ENCODE assay signal across 12 cellular contexts in genomic region chr15:40040293-40040635, GRCh38. TPM values are rescaled to one million over a fixed set of nuclear protein-coding genes. Genes with fewer than 3 reads are reported as not detected.
DNase-seq lines count a peak whose midpoint lies in the region; ATAC-seq and TF ChIP-seq lines count a peak whose summit lies in the region.
"Had no signal": no experiment of that assay in that cellular context is flagged by ENCODE, and none has a peak within 500 bp of the region (broad histone marks: within the 10 kb centered on the region; RNA-seq: fewer than 3 reads in every experiment).

No MANE protein-coding gene starts in this region.

- H3K36me3 ChIP-seq in CD8-positive, alpha-beta memory T cell (ENCODE audit: insufficient read depth, low read length) = peaks cover 13% of the 10 kb centered on the region
- peaks cover 4% of the 10 kb centered on the region for H3K36me3 ChIP-seq in mammary epithelial cell (ENCODE audit: insufficient read depth, low read length)

- peak overlapping the region; percentile 15 to 100 (median 84) for H3K27ac Mint-ChIP-seq in CD8-positive, alpha-beta memory T cell
- H3K27ac Mint-ChIP-seq in nephron = peak overlapping the region; percentile 79 to 99 (median 86)

- no peak for TF ChIP-seq CTCF in mammary epithelial cell (conservative IDR thresholded peaks at IDR 0.05 in 1 of 2, IDR thresholded peaks at IDR 0.05 in 1 of 2; ENCODE audit: extremely low read depth in 1 of 2, insufficient read depth in 1 of 2, low read depth in 1 of 2, low read length in 2 of 2)
- TF ChIP-seq CTCF in nephron (IDR thresholded peaks at IDR 0.05; ENCODE audit: unreplicated experiment in 3 of 3) = no peak

- intact Hi-C loops in mammary epithelial cell (cut with micrococcal nuclease) = no loop called here
- intact Hi-C loops in sciatic nerve (cut with DNase I) = no loop called here

- in situ Hi-C loops in mammary epithelial cell (cut with MboI; ENCODE audit: low sequenced_read_pairs in 2 of 2) = loop anchor here in 1 of 2 donors (10.0 kb wide), 1 partner anchor 155 kb away; no protein-coding TSS in a partner anchor

- no peak for ATAC-seq in sciatic nerve
- ATAC-seq in HG03196 (IDR thresholded peaks at IDR 0.05; ENCODE audit: unreplicated experiment) = no peak

- H3K4me3 Mint-ChIP-seq in CD8-positive, alpha-beta memory T cell = peak overlapping the region; percentile 47 to 84 (median 68)
- H3K4me3 Mint-ChIP-seq in nephron = peak overlapping the region; percentile 67 to 84 (median 83)

- H3K4me1 ChIP-seq in CD8-positive, alpha-beta memory T cell (ENCODE audit: insufficient read depth, low read length) = peaks cover 28% of the 10 kb centered on the region
- peaks cover 16% of the 10 kb centered on the region for H3K4me1 ChIP-seq in mammary epithelial cell (ENCODE audit: insufficient read depth, low read length)

- H2AFZ ChIP-seq in mammary epithelial cell (ENCODE audit: low read depth, low read length) = no peak overlapping the region

- H3K4me1 Mint-ChIP-seq in CD8-positive, alpha-beta memory T cell = peaks cover 43 to 60% (median 56%) of the 10 kb centered on the region in 3 donors
- peaks cover 45% of the 10 kb centered on the region for H3K4me1 Mint-ChIP-seq in nephron

- no peaks in the 10 kb centered on the region for H3K9me3 Mint-ChIP-seq in CD8-positive, alpha-beta memory T cell
- no peaks in the 10 kb centered on the region for H3K9me3 Mint-ChIP-seq in nephron

- peak overlapping the region; percentile 44 for H3K4me2 ChIP-seq in mammary epithelial cell (ENCODE audit: insufficient read depth, low read depth, low read length)

- no peaks in the 10 kb centered on the region for H3K27me3 ChIP-seq in CD8-positive, alpha-beta memory T cell (ENCODE audit: insufficient read depth, low read length, poor library complexity, severe bottlenecking)
- H3K27me3 ChIP-seq in mammary epithelial cell (ENCODE audit: insufficient read depth, low read length) = no peaks in the 10 kb centered on the region
- H3K27me3 ChIP-seq: SJSA1 had no signal

- dilution Hi-C loops in mammary epithelial cell (cut with HindIII; ENCODE audit: low sequenced_read_pairs) = no loop called here

- no peak for DNase-seq in CD8-positive, alpha-beta memory T cell
- no peak for DNase-seq in Jurkat, Clone E6-1 (ENCODE audit: low read depth, low spot score)
- DNase-seq in mammary epithelial cell = no peak
- no peak for DNase-seq in sciatic nerve (ENCODE audit: low spot score)
- no peak for DNase-seq in NCI-H2081 (lab: John Stamatoyannopoulos, UW)
- DNase-seq in A172 (ENCODE audit: low spot score) = no peak
- DNase-seq: activated gamma-delta T cell treated with Interleukin-2 at 50 U/mL for 16 hours; NCI-H1930; stimulated activated CD4-positive, alpha-beta T cell treated with anti-CD3 and anti-CD28 coated beads, Interleukin-4, amount 100 ng/mL, for 1 hour had no signal

- BruUV-seq in mammary epithelial cell (replicated peaks; lab: Mats Ljungman, UMichigan) = no TSS peak

- H3K9ac ChIP-seq in mammary epithelial cell (ENCODE audit: insufficient read depth, low read length) = no peak overlapping the region

- no peaks in the 10 kb centered on the region for H3K9me3 ChIP-seq in CD8-positive, alpha-beta memory T cell (ENCODE audit: low read length)
- no peaks in the 10 kb centered on the region for H3K9me3 ChIP-seq in mammary epithelial cell (replicated peaks; ENCODE audit: insufficient read depth, low read length)
- H3K9me3 ChIP-seq: SJSA1 had no signal

- H3K79me2 ChIP-seq in mammary epithelial cell (ENCODE audit: insufficient read depth, low read length) = peaks cover 43% of the 10 kb centered on the region

- H3K4me3 ChIP-seq in CD8-positive, alpha-beta memory T cell (ENCODE audit: low read length) = peak overlapping the region; percentile 31
- peak overlapping the region; percentile 96 for H3K4me3 ChIP-seq in Jurkat, Clone E6-1 (ENCODE audit: low read length)
- no peak overlapping the region for H3K4me3 ChIP-seq in mammary epithelial cell (replicated peaks in 1 of 3; ENCODE audit: insufficient read depth in 1 of 3, low read depth in 2 of 3, low read length in 3 of 3)

- CTCF ChIA-PET in CD8-positive, alpha-beta memory T cell (lab: Charles Lee) = interaction anchor here (0.9 to 9.1 kb wide), 4 partner anchors 65 to 233 kb away, joined by 3 to 54 read pairs (median 20); partner anchors contain the start of gene BMF
- CTCF ChIA-PET in mammary epithelial cell (lab: Charles Lee; ENCODE audit: low non-redundant PET) = no interaction called here

- 96% methylated on average over 6 of the region's 6 CpGs for WGBS in mammary epithelial cell (ENCODE audit: low coverage, missing lambda C conversion rate)

- peaks cover 0 to 2% of the 10 kb centered on the region in 2 donors for H3K27me3 Mint-ChIP-seq in CD8-positive, alpha-beta memory T cell
- H3K27me3 Mint-ChIP-seq in nephron (ENCODE audit: low read depth) = no peaks in the 10 kb centered on the region

- no peak overlapping the region for H3K27ac ChIP-seq in CD8-positive, alpha-beta memory T cell (ENCODE audit: low read depth, low read length)
- no peak overlapping the region for H3K27ac ChIP-seq in mammary epithelial cell (ENCODE audit: insufficient read depth, low read depth, low read length)
- H3K27ac ChIP-seq: SJSA1 had no signal

- POLR2A ChIA-PET in CD8-positive, alpha-beta memory T cell (lab: Charles Lee) = interaction anchor here (0.6 to 1.5 kb wide), 2 partner anchors 8 to 253 kb away, joined by 3 to 7 read pairs; no protein-coding TSS in a partner anchor

- H3K36me3 Mint-ChIP-seq in CD8-positive, alpha-beta memory T cell = peaks cover 0 to 39% (median 12%) of the 10 kb centered on the region in 3 donors
- H3K36me3 Mint-ChIP-seq in nephron (ENCODE audit: low read depth) = peaks cover 25% of the 10 kb centered on the region

- no peaks in the 10 kb centered on the region for H4K20me1 ChIP-seq in mammary epithelial cell (ENCODE audit: insufficient read depth, low read length)

RNA-seq across cellular contexts. Expression of gene SRP14, which starts 1.3 kb away (rescaled TPM):
- total RNA-seq in CD8-positive, alpha-beta memory T cell = 100 to 1,000 TPM; 202 to 203 TPM
- 835 TPM for polyA plus RNA-seq in CD8-positive, alpha-beta memory T cell
- polyA plus RNA-seq in Jurkat, Clone E6-1 (2012; ENCODE audit: insufficient read depth, insufficient read length) = 561 TPM
- total RNA-seq in mammary epithelial cell (100 to 1,000 TPM in 1 of 2 donors, 10 to 100 TPM in 1; 85.7 to 148 TPM), sciatic nerve (150 TPM)
- polyA plus RNA-seq in mammary epithelial cell = 231 TPM
- 50.4 TPM for polyA minus RNA-seq in mammary epithelial cell
- 337 and 421 TPM in 2 replicates for total RNA-seq in A172 (2014; rRNA removed; shearing (Covaris generic))

Comparison
In these comparisons a context has a peak if more than half of its experiments do, and no peak if none do; other contexts are left out.
1. H3K4me3 ChIP-seq: peak in CD8-positive, alpha-beta memory T cell (single experiment) and Jurkat, Clone E6-1 (single experiment); none in mammary epithelial cell (0 of 3).